ENCODE assay signal across 8 cellular contexts in the genomic region with DNA sequence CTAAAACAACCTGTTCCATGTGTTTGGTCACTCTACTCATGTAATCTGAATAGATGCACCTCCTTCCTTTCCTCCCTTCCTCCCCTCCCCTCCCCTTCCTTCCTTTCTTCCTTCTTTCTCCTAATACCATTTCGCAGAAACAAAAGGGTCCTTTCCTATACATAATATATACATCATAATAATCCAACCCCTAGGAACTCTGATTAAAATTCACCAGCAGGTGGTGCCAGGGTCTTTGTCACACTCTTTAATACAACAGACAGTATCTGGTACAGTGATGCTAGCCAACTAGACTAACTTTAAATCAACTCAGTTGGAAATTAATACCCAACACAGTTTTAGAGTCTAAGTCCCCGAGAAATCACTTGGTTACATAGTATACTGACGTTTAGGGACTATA. TPM values are rescaled to one million over a fixed set of nuclear protein-coding genes. Genes with fewer than 3 reads are reported as not detected.
A peak's percentile ranks its signal among the peaks of the same experiment; 100 is the strongest.
DNase-seq lines count a peak whose midpoint lies in the region; ATAC-seq and TF ChIP-seq lines count a peak whose summit lies in the region.

No MANE protein-coding gene starts in this region.

- H3K23me2 ChIP-seq in H9 (ENCODE audit: insufficient read length, low read depth, low read length, poor library complexity, severe bottlenecking) = no peaks in the 10 kb centered on the region

- H3K9ac ChIP-seq in H9 (ENCODE audit: extremely low read depth, insufficient read length, low read length) = no peak overlapping the region
- H3K9ac ChIP-seq in neural cell (ENCODE audit: low read length) = no peak overlapping the region

- TF ChIP-seq CTCF in H9 (conservative IDR thresholded peaks at IDR 0.05) (peak; percentile 37; the same call in 2 of the 3 replicates), neural cell (IDR thresholded peaks at IDR 0.05; ENCODE audit: poor library complexity, severe bottlenecking) (peak; percentile 69), coronary artery (IDR thresholded peaks at IDR 0.05) (no peak)

- H2AFZ ChIP-seq in H9 (ENCODE audit: low read length) (no peak overlapping the region), neural cell (ENCODE audit: low read depth, low read length) (no peak overlapping the region)

- H3K79me2 ChIP-seq in H9 (ENCODE audit: insufficient read depth, low read length) = no peaks in the 10 kb centered on the region
- no peaks in the 10 kb centered on the region for H3K79me2 ChIP-seq in neural cell (replicated peaks; ENCODE audit: insufficient read depth, low read length)

- H3K27me3 ChIP-seq in H9 (ENCODE audit: insufficient read depth, low read length) (no peaks in the 10 kb centered on the region), neural cell (ENCODE audit: insufficient read depth, low read depth, low read length) (no peaks in the 10 kb centered on the region)

- H2AK5ac ChIP-seq in H9 (ENCODE audit: insufficient read length, low read length) = no peak overlapping the region

- H2BK5ac ChIP-seq in H9 (ENCODE audit: insufficient read length, low read length) = no peak overlapping the region

- H3K4me3 Mint-ChIP-seq in H9 = no peak overlapping the region
- H3K4me3 Mint-ChIP-seq in activated CD4-positive, alpha-beta T cell treated with anti-CD3 and anti-CD28 coated beads, Interleukin-2, amount 10 ng/mL, durations not matched to agents 24 days and 14 days = no peak overlapping the region

- peak; percentile 70 for TF ChIP-seq RAD21 in neural cell (conservative IDR thresholded peaks at IDR 0.05)

- no peak for TF ChIP-seq POLR2A in erythroblast (IDR thresholded peaks at IDR 0.05; ENCODE audit: low read length)

- H3K36me3 Mint-ChIP-seq in H9 (ENCODE audit: insufficient read depth in 1 of 3, low read depth in 3 of 3) = peaks cover 7 to 35% (median 26%) of the 10 kb centered on the region in 3 experiments; a peak in 6 of 7 replicates
- peaks cover 51% of the 10 kb centered on the region for H3K36me3 Mint-ChIP-seq in activated CD4-positive, alpha-beta T cell treated with anti-CD3 and anti-CD28 coated beads, Interleukin-2, amount 10 ng/mL, durations not matched to agents 24 days and 14 days (ENCODE audit: low read depth)

- no peaks in the 10 kb centered on the region for H3F3A ChIP-seq in neural cell (ENCODE audit: insufficient read depth, low read length, poor library complexity, severe bottlenecking)

- H3K9me3 ChIP-seq in H9 (ENCODE audit: control insufficient read depth, low read depth, low read length) (no peaks in the 10 kb centered on the region), neural cell (ENCODE audit: low read length) (no peaks in the 10 kb centered on the region)

- 0 out of 7 replicates have a peak overlapping the region, but pooled peaks of 1 of the 3 experiments have one; percentile 13 for H3K27ac Mint-ChIP-seq in H9
- H3K27ac Mint-ChIP-seq in activated CD4-positive, alpha-beta T cell treated with anti-CD3 and anti-CD28 coated beads, Interleukin-2, amount 10 ng/mL, durations not matched to agents 24 days and 14 days = no peak overlapping the region

- H3K4me3 ChIP-seq in neural cell (ENCODE audit: low read length) (no peak overlapping the region), coronary artery (no peak overlapping the region)

- peaks cover 10% of the 10 kb centered on the region for H3K36me3 ChIP-seq in neural cell (ENCODE audit: insufficient read depth, low read length)

- no peak overlapping the region for H3K4ac ChIP-seq in H9 (ENCODE audit: low read depth, low read length)

- no peak for TF ChIP-seq EP300 in neural cell (conservative IDR thresholded peaks at IDR 0.05; ENCODE audit: poor library complexity, severe bottlenecking)

- no peak overlapping the region for H2BK20ac ChIP-seq in H9 (ENCODE audit: low read depth, low read length, poor library complexity, severe bottlenecking)

- H3T11ph ChIP-seq in H9 (ENCODE audit: low read length) = no peak overlapping the region

- H3K9me2 ChIP-seq in neural cell (ENCODE audit: insufficient read depth, low read length) = no peaks in the 10 kb centered on the region

- no peaks in the 10 kb centered on the region for H3K4me1 ChIP-seq in H9 (ENCODE audit: insufficient read depth, low read length)

- no peaks in the 10 kb centered on the region for H4K20me1 ChIP-seq in H9 (ENCODE audit: control insufficient read depth, insufficient read depth, insufficient read length)
- H4K20me1 ChIP-seq in neural cell (ENCODE audit: insufficient read depth) = no peaks in the 10 kb centered on the region

- no peak for ATAC-seq in HG03565 (IDR thresholded peaks at IDR 0.05; ENCODE audit: unreplicated experiment)

- H3K14ac ChIP-seq in H9 (ENCODE audit: insufficient read depth, low read length) = no peak overlapping the region

- intact Hi-C loops in activated CD4-positive, alpha-beta T cell treated with anti-CD3 and anti-CD28 coated beads, Interleukin-2, amount 10 ng/mL, durations not matched to agents 24 days and 14 days (cut with micrococcal nuclease) = loop anchor here (1.0 to 2.0 kb wide), 2 partner anchors 14 to 219 kb away; no protein-coding TSS in a partner anchor

- no peak overlapping the region for H2BK12ac ChIP-seq in H9 (ENCODE audit: insufficient read length, low read depth, low read length)

- no peaks in the 10 kb centered on the region for H3K27me3 Mint-ChIP-seq in H9 (ENCODE audit: low read depth)
- no peaks in the 10 kb centered on the region for H3K27me3 Mint-ChIP-seq in activated CD4-positive, alpha-beta T cell treated with anti-CD3 and anti-CD28 coated beads, Interleukin-2, amount 10 ng/mL, durations not matched to agents 24 days and 14 days

- no peak overlapping the region for H3K23ac ChIP-seq in H9 (ENCODE audit: insufficient read length, low read depth, low read length)

- 100% methylated on average over 1 of the region's 3 CpGs for WGBS in H9 (ENCODE audit: extremely low coverage, insufficient read length, low lambda C conversion rate)

- DNase-seq in COLO668 (lab: John Stamatoyannopoulos, UW; ENCODE audit: unreplicated experiment) (peak; percentile 52), H9 (no peak), NCI-H2227 treated with DMSO at 0.1 percent for 48 hours (lab: John Stamatoyannopoulos, UW) (peak; percentile 56), erythroblast (lab: John Stamatoyannopoulos, UW) (peak; percentile 74 to 77), coronary artery (ENCODE audit: low spot score) (no peak)
- DNase-seq in activated CD4-positive, alpha-beta T cell treated with anti-CD3 and anti-CD28 coated beads, Interleukin-2, amount 10 ng/mL, durations not matched to agents 24 days and 14 days = peak; percentile 86

- H3K56ac ChIP-seq in H9 (ENCODE audit: insufficient read length, low read depth, low read length) = no peak overlapping the region

- no peak overlapping the region for H4K91ac ChIP-seq in H9 (ENCODE audit: insufficient read length, low read depth, low read length)

- no peaks in the 10 kb centered on the region for H3K9me3 Mint-ChIP-seq in H9
- H3K9me3 Mint-ChIP-seq in activated CD4-positive, alpha-beta T cell treated with anti-CD3 and anti-CD28 coated beads, Interleukin-2, amount 10 ng/mL, durations not matched to agents 24 days and 14 days = no peaks in the 10 kb centered on the region

- no peak overlapping the region for H4K8ac ChIP-seq in H9 (replicated peaks; ENCODE audit: insufficient read length, low read depth, low read length)

- H2BK15ac ChIP-seq in H9 (ENCODE audit: low read depth, low read length) = no peak overlapping the region

- H3K27ac ChIP-seq in H9 (ENCODE audit: insufficient read length, low read depth, low read length) = no peak overlapping the region
- H3K27ac ChIP-seq in neural cell (ENCODE audit: low read length) = no peak overlapping the region
- no peak overlapping the region for H3K27ac ChIP-seq in coronary artery

- H3K18ac ChIP-seq in H9 (ENCODE audit: insufficient read length, low read depth, low read length) = no peak overlapping the region

- no peak overlapping the region for H3K4me2 ChIP-seq in H9 (ENCODE audit: insufficient read depth, insufficient read length, low read length)
- no peak overlapping the region for H3K4me2 ChIP-seq in neural cell (ENCODE audit: low read length)

- no peak overlapping the region for H4K5ac ChIP-seq in H9 (ENCODE audit: insufficient read length, low read depth, low read length)

- H3K4me1 Mint-ChIP-seq in H9 = peaks cover 6 to 10% of the 10 kb centered on the region in 2 experiments
- H3K4me1 Mint-ChIP-seq in activated CD4-positive, alpha-beta T cell treated with anti-CD3 and anti-CD28 coated beads, Interleukin-2, amount 10 ng/mL, durations not matched to agents 24 days and 14 days = peaks cover 26% of the 10 kb centered on the region

- no peak overlapping the region for H2BK120ac ChIP-seq in H9 (ENCODE audit: low read depth, low read length, poor library complexity, severe bottlenecking)

- H3K79me1 ChIP-seq in H9 (ENCODE audit: insufficient read depth, low read depth, low read length, poor library complexity, severe bottlenecking) = no peaks in the 10 kb centered on the region

TF ChIP-seq in neural cell, 6 proteins besides CTCF, POLR2A, EP300 and RAD21 (continues in another document):
- TF ChIP-seq TAF1 (IDR thresholded peaks at IDR 0.05; ENCODE audit: low read depth) = no peak
- no peak for TF ChIP-seq EZH2 (IDR thresholded peaks at IDR 0.05; ENCODE audit: borderline replicate concordance, insufficient read depth, low read length, poor library complexity, severe bottlenecking)

RNA-seq across cellular contexts. Expression of a gene that starts 41.8 kb away (rescaled TPM):
- 9.1 and 10.0 TPM in 2 replicates for total RNA-seq in H9 (2021)
- 34.8 and 37.7 TPM in 2 replicates for total RNA-seq in activated CD4-positive, alpha-beta T cell treated with anti-CD3 and anti-CD28 coated beads, Interleukin-2, amount 10 ng/mL, durations not matched to agents 24 days and 14 days
- 155 and 159 TPM in 2 replicates for polyA plus RNA-seq in neural cell
- polyA minus RNA-seq in neural cell = 168 and 203 TPM in 2 replicates

Comparison
In these comparisons a context has a peak if more than half of its experiments do, and no peak if none do; other contexts are left out.
1. DNase-seq: peak in COLO668 (single experiment), NCI-H2227 treated with DMSO at 0.1 percent for 48 hours (single experiment), activated CD4-positive, alpha-beta T cell treated with anti-CD3 and anti-CD28 coated beads, Interleukin-2, amount 10 ng/mL, durations not matched to agents 24 days and 14 days (single experiment) and erythroblast (2 of 2); none in H9 (single experiment) and coronary artery (single experiment).